ENCODE assay signal across 14 cellular contexts in genomic region chr15:36291501-36291900, GRCh38.
A peak's percentile ranks its signal among the peaks of the same experiment; 100 is the strongest.
DNase-seq lines count a peak whose midpoint lies in the region; FAIRE-seq and TF ChIP-seq lines count a peak whose summit lies in the region.
"Had no signal": no experiment of that assay in that cellular context is flagged by ENCODE, and none has a peak within 500 bp of the region (broad histone marks: within the 10 kb centered on the region; RNA-seq: fewer than 3 reads in every experiment).

No MANE protein-coding gene starts in this region.

- peak; percentile 60 for DNase-seq in DMS153 (lab: John Stamatoyannopoulos, UW)
- no peak for DNase-seq in DMS153 treated with DMSO at 0.1 percent for 48 hours (lab: John Stamatoyannopoulos, UW; ENCODE audit: unreplicated experiment)
- peak; percentile 8 for DNase-seq in NCI-H748 (lab: John Stamatoyannopoulos, UW; ENCODE audit: unreplicated experiment)
- no peak for DNase-seq in NCI-H748 treated with DMSO at 0.1 percent for 48 hours (lab: John Stamatoyannopoulos, UW)
- peak; percentile 54 for DNase-seq in NCI-H774 (lab: John Stamatoyannopoulos, UW)
- no peak for DNase-seq in mesothelial cell of epicardium (ENCODE audit: low spot score in 2 of 2, unreplicated experiment in 2 of 2)
- DNase-seq in OCI-LY7 (ENCODE audit: low spot score), result no peak
- DNase-seq: Caco-2; CD8-positive, alpha-beta T cell; HCEC 1CT; HFFc6 had no signal

- peaks cover 5% of the 10 kb centered on the region for H3K9me3 Mint-ChIP-seq in mesothelial cell of epicardium
- H3K9me3 Mint-ChIP-seq: CD8-positive, alpha-beta T cell; HFFc6 had no signal

- H3K4me3 Mint-ChIP-seq in mesothelial cell of epicardium, result no peak overlapping the region
- H3K4me3 Mint-ChIP-seq: CD14-positive monocyte; CD8-positive, alpha-beta T cell; HFFc6 had no signal

- no peak overlapping the region for H3K4me3 ChIP-seq in OCI-LY7 (ENCODE audit: low read depth, low read length, poor library complexity, severe bottlenecking)

- no peak overlapping the region for H2AFZ ChIP-seq in OCI-LY7 (ENCODE audit: low read length)

- H3K4me2 ChIP-seq in OCI-LY7 (ENCODE audit: low read length), result no peak overlapping the region

- intact Hi-C loops in OCI-LY7 (cut with micrococcal nuclease; ENCODE audit: unreplicated experiment), result no loop called here

- H3K36me3 ChIP-seq in OCI-LY7 (ENCODE audit: insufficient read depth, low read length), result no peaks in the 10 kb centered on the region

- no TSS peak for BruUV-seq in OCI-LY7 (replicated peaks; lab: Mats Ljungman, UMichigan)

- no peaks in the 10 kb centered on the region for H3K36me3 Mint-ChIP-seq in mesothelial cell of epicardium
- H3K36me3 Mint-ChIP-seq: CD14-positive monocyte; CD8-positive, alpha-beta T cell had no signal

- H3K27ac Mint-ChIP-seq in mesothelial cell of epicardium, result no peak overlapping the region
- H3K27ac Mint-ChIP-seq: CD14-positive monocyte; CD8-positive, alpha-beta T cell; HFFc6 had no signal

- CTCF ChIA-PET in OCI-LY7 (lab: Charles Lee; ENCODE audit: unreplicated experiment), result no interaction called here

- H3K9me2 ChIP-seq in OCI-LY7 (ENCODE audit: insufficient read depth, low read length), result no peaks in the 10 kb centered on the region

- H3K79me2 ChIP-seq in OCI-LY7 (ENCODE audit: insufficient read depth, low read depth, low read length), result no peaks in the 10 kb centered on the region

- H3K9me3 ChIP-seq in OCI-LY7 (ENCODE audit: low read length), result no peaks in the 10 kb centered on the region
- H3K9me3 ChIP-seq: Caco-2 had no signal

- no peak overlapping the region for H3K27ac ChIP-seq in OCI-LY7 (ENCODE audit: low read depth, low read length, poor library complexity, severe bottlenecking)
- H3K27ac ChIP-seq: 22Rv1 had no signal

- POLR2A ChIA-PET in OCI-LY7 (lab: Charles Lee), result interaction anchor here (0.7 to 0.9 kb wide), 2 partner anchors 13 to 25 kb away, joined by 3 to 4 read pairs; no protein-coding TSS in a partner anchor

- H4K20me1 ChIP-seq in OCI-LY7 (ENCODE audit: insufficient read depth, low read length), result no peaks in the 10 kb centered on the region

- FAIRE-seq in islet of Langerhans (lab: Jason Lieb, UNC), result peak; percentile 33

- no peaks in the 10 kb centered on the region for H3K27me3 Mint-ChIP-seq in mesothelial cell of epicardium (ENCODE audit: low read depth)

- TF ChIP-seq CTCF in mesothelial cell of epicardium (IDR thresholded peaks at IDR 0.05; ENCODE audit: unreplicated experiment) (no peak), OCI-LY7 (conservative IDR thresholded peaks at IDR 0.05; ENCODE audit: low read length) (no peak)

- H3K4me1 ChIP-seq in OCI-LY7 (ENCODE audit: insufficient read depth, low read length, poor library complexity, severe bottlenecking), result no peaks in the 10 kb centered on the region
- H3K4me1 ChIP-seq: Caco-2 had no signal

- H3K4me1 Mint-ChIP-seq in mesothelial cell of epicardium, result peaks cover 9% of the 10 kb centered on the region
- H3K4me1 Mint-ChIP-seq: CD14-positive monocyte had no signal

Comparison
In these comparisons a context has a peak if more than half of its experiments do, and no peak if none do; other contexts are left out.
1. DNase-seq: peak in DMS153 (single experiment), NCI-H748 (single experiment) and NCI-H774 (single experiment); none in DMS153 treated with DMSO at 0.1 percent for 48 hours (single experiment), NCI-H748 treated with DMSO at 0.1 percent for 48 hours (single experiment), mesothelial cell of epicardium (0 of 2) and OCI-LY7 (single experiment).